8 cellular contexts compared by ENCODE assay signal in the genomic region with DNA sequence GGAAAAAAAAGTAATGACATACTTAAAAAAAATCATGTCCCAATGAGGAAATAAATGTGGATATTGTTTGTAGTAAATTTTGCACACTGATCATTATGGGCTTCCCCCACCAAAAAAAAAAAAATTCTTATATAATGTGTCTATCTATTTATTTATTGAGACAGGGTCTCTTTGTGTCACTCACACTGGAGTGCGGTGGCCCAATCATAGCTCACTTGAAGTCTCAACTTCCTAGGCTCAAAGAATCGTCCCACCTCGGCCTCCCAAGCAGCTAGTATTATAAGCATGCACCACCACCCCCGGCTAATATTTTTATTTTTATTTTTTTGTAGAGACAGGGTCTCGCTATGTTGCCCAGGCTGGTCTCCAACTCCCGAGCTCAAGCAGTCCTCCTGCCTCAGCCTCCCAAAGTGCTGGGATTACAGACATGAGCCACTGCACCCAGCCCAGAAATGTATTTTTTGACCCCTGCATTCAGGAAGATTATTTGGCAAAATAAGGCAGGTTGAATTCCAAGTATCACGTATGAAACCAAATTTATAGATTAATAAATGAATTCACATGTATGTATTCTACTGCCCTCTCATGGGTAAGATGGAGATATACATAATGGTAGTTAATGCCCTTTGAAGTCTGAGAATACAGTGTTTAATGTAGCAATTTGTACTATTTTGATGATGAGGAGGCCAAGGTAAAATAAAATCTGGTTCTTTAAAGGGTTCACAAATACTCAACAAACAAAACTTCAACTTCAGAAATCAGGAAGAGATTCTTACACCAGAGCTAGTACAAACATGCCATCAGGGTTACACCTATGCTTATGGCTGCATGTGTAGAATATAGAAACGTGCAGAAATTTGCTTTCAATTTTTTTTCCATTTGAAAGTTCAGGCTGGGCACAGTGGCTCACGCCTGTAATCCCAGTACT. TPM values are rescaled to one million over a fixed set of nuclear protein-coding genes. Genes with fewer than 3 reads are reported as not detected.
DNase-seq lines count a peak whose midpoint lies in the region; ATAC-seq and TF ChIP-seq lines count a peak whose summit lies in the region.

No MANE protein-coding gene starts in this region.

- H2BK15ac ChIP-seq in mesenchymal stem cell (ENCODE audit: low read depth, poor library complexity, severe bottlenecking) = no peak overlapping the region

- peaks cover 5 to 10% of the 10 kb centered on the region in 2 experiments for H3K27me3 ChIP-seq in mesenchymal stem cell (ENCODE audit: control insufficient read depth in 1 of 2, insufficient read depth in 1 of 2, low read length in 2 of 2)

- H3K14ac ChIP-seq in mesenchymal stem cell (ENCODE audit: low read length in 2 of 2) = no peak overlapping the region

- H2AK5ac ChIP-seq in mesenchymal stem cell (ENCODE audit: low read length, severe bottlenecking) = no peak overlapping the region

- no peak overlapping the region for H3K23ac ChIP-seq in mesenchymal stem cell (ENCODE audit: low read length in 2 of 2)

- peaks cover 4% of the 10 kb centered on the region for H3K4me1 ChIP-seq in mesenchymal stem cell (ENCODE audit: control insufficient read depth, insufficient read depth, low read depth, low read length)

- no peak overlapping the region for H3K4ac ChIP-seq in mesenchymal stem cell (ENCODE audit: low read depth in 1 of 2, low read length in 2 of 2)

- peaks cover 12% of the 10 kb centered on the region for H3K36me3 Mint-ChIP-seq in Calu3 (ENCODE audit: insufficient read depth, unreplicated experiment)
- no peaks in the 10 kb centered on the region for H3K36me3 Mint-ChIP-seq in IgD-negative memory B cell

- no peak overlapping the region for H2AFZ ChIP-seq in mesenchymal stem cell (ENCODE audit: low read depth, low read length)

- no peaks in the 10 kb centered on the region for H3K9me3 Mint-ChIP-seq in Calu3 (ENCODE audit: low read depth, unreplicated experiment)
- H3K9me3 Mint-ChIP-seq in IgD-negative memory B cell = no peaks in the 10 kb centered on the region

- H3K27ac Mint-ChIP-seq in Calu3 (ENCODE audit: unreplicated experiment) (no peak overlapping the region), IgD-negative memory B cell (no peak overlapping the region)

- peak overlapping the region; percentile 19 for H3K4me3 Mint-ChIP-seq in Calu3 (ENCODE audit: low read depth, unreplicated experiment)
- H3K4me3 Mint-ChIP-seq in IgD-negative memory B cell = peak overlapping the region; percentile 51 to 86 (median 58)

- no peak overlapping the region for H2BK5ac ChIP-seq in mesenchymal stem cell (ENCODE audit: low read depth, low read length, poor library complexity, severe bottlenecking)

- H2BK120ac ChIP-seq in mesenchymal stem cell (ENCODE audit: low read depth, low read length) = no peak overlapping the region

- no peak for ATAC-seq in HG02588 (IDR thresholded peaks at IDR 0.05; ENCODE audit: unreplicated experiment)
- no peak for ATAC-seq in GM18909 (IDR thresholded peaks at IDR 0.05; ENCODE audit: poor library complexity, unreplicated experiment)

- H3K27me3 Mint-ChIP-seq in Calu3 (ENCODE audit: unreplicated experiment) (peaks cover 21% of the 10 kb centered on the region), IgD-negative memory B cell (peaks cover 15% of the 10 kb centered on the region)

- intact Hi-C loops in Calu3 (cut with micrococcal nuclease; ENCODE audit: unreplicated experiment) = loop anchor here (2.0 kb wide), 2 partner anchors 50 to 324 kb away; no protein-coding TSS in a partner anchor

- DNase-seq in Calu3 (no peak), amniotic stem cell (lab: John Stamatoyannopoulos, UW) (peak; percentile 3), mesenchymal stem cell (peak; percentile 12), mucosa of gallbladder (ENCODE audit: low spot score) (no peak), hypothalamus (lab: John Stamatoyannopoulos, UW) (no peak)

- peaks cover 8% of the 10 kb centered on the region for H3K4me1 Mint-ChIP-seq in Calu3 (ENCODE audit: low read depth, unreplicated experiment)
- peaks cover 0 to 8% (median 0%) of the 10 kb centered on the region in 3 donors for H3K4me1 Mint-ChIP-seq in IgD-negative memory B cell

- no peak overlapping the region for H3K18ac ChIP-seq in mesenchymal stem cell (ENCODE audit: low read depth in 1 of 2, low read length in 2 of 2)

- TF ChIP-seq CTCF in Calu3 (IDR thresholded peaks at IDR 0.05; ENCODE audit: unreplicated experiment) = peak; percentile 24

- H2BK12ac ChIP-seq in mesenchymal stem cell (ENCODE audit: low read length in 2 of 2) = no peak overlapping the region

- no peak overlapping the region for H4K91ac ChIP-seq in mesenchymal stem cell (ENCODE audit: low read length)

- H3K27ac ChIP-seq in mesenchymal stem cell (ENCODE audit: low read length, poor library complexity, severe bottlenecking) = no peak overlapping the region

- 85% methylated on average over 7 of the region's 9 CpGs for WGBS in mesenchymal stem cell

- H3K4me3 ChIP-seq in mesenchymal stem cell (ENCODE audit: insufficient read depth in 1 of 2, low read depth in 1 of 2, low read length in 2 of 2) = no peak overlapping the region

- no peaks in the 10 kb centered on the region for H3K36me3 ChIP-seq in mesenchymal stem cell (ENCODE audit: control insufficient read depth in 1 of 2, insufficient read depth in 2 of 2, low read depth in 1 of 2, low read length in 2 of 2)

- H4K8ac ChIP-seq in mesenchymal stem cell (ENCODE audit: low read length) = no peak overlapping the region

- BruUV-seq in Calu3 (replicated peaks; lab: Mats Ljungman, UMichigan) = no TSS peak

- H3K9ac ChIP-seq in mesenchymal stem cell (ENCODE audit: low read length) = peak overlapping the region; percentile 77

- CTCF ChIA-PET in Calu3 (lab: Charles Lee) = interaction anchor here (0.5 to 1.8 kb wide), 5 partner anchors 33 to 1852 kb away, joined by 3 to 5 read pairs (median 3); no protein-coding TSS in a partner anchor

- no peaks in the 10 kb centered on the region for H3K79me1 ChIP-seq in mesenchymal stem cell (replicated peaks; ENCODE audit: low read length, poor library complexity, severe bottlenecking)

- no peaks in the 10 kb centered on the region for H3K9me3 ChIP-seq in mesenchymal stem cell (ENCODE audit: control insufficient read depth, low read length)

- H3K4me2 ChIP-seq in mesenchymal stem cell (ENCODE audit: low read length, poor library complexity, severe bottlenecking) = no peak overlapping the region

RNA-seq across cellular contexts. Expression of a gene that starts 1.4 kb away (rescaled TPM):
- total RNA-seq in Calu3 (2022) (1.2 and 1.3 TPM in 2 replicates), mucosa of gallbladder (4.1 TPM)
- polyA plus RNA-seq in IgD-negative memory B cell = 0.25 TPM
- polyA plus RNA-seq in mesenchymal stem cell (2013, experiment 1 of 2) = 0.36 TPM
- polyA plus RNA-seq in mesenchymal stem cell (2013, experiment 2 of 2) = 0.29 TPM

RNA-seq across cellular contexts. Expression of a gene that starts 24.1 kb away (rescaled TPM):
- total RNA-seq in Calu3 (2022) (not detected in 2 replicates), mucosa of gallbladder (not detected)
- 0.21 TPM for polyA plus RNA-seq in IgD-negative memory B cell
- not detected for polyA plus RNA-seq in mesenchymal stem cell (2013, experiment 1 of 2)
- polyA plus RNA-seq in mesenchymal stem cell (2013, experiment 2 of 2) = not detected

RNA-seq across cellular contexts. Expression of a gene that starts 45.3 kb away (rescaled TPM):
- 29.1 and 29.4 TPM in 2 replicates for total RNA-seq in Calu3 (2022)
- polyA plus RNA-seq in IgD-negative memory B cell = 30.6 TPM
- 55.7 TPM for polyA plus RNA-seq in mesenchymal stem cell (2013, experiment 1 of 2)
- 59.7 TPM for polyA plus RNA-seq in mesenchymal stem cell (2013, experiment 2 of 2)
- 24.7 TPM for total RNA-seq in mucosa of gallbladder

Comparison
In these comparisons a context has a peak if more than half of its experiments do, and no peak if none do; other contexts are left out.
1. DNase-seq: peak in amniotic stem cell (single experiment) and mesenchymal stem cell (single experiment); none in Calu3 (single experiment), mucosa of gallbladder (single experiment) and hypothalamus (0 of 51).